10 cellular contexts compared by ENCODE assay signal in the genomic region with DNA sequence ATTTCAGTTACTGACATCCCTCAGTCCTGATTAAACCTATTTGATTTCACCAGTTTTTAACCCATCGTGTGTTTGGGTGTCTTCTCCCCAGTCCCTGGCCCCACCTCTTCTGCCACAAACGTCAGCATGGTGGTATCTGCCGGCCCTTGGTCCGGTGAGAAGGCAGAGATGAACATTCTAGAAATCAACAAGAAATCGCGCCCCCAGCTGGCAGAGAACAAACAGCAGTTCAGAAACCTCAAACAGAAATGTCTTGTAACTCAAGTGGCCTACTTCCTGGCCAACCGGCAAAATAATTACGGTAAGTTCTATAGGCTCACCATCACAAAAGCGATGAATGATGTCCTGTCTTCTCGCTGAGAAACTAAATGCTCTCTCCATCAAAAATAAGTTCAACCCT. TPM values are rescaled to one million over a fixed set of nuclear protein-coding genes. Genes with fewer than 3 reads are reported as not detected.
DNase-seq lines count a peak whose midpoint lies in the region; ATAC-seq and TF ChIP-seq lines count a peak whose summit lies in the region.
"Had no signal": no experiment of that assay in that cellular context is flagged by ENCODE, and none has a peak within 500 bp of the region (broad histone marks: within the 10 kb centered on the region; RNA-seq: fewer than 3 reads in every experiment).

No MANE protein-coding gene starts in this region.

- no peaks in the 10 kb centered on the region for H3K9me2 ChIP-seq in PC-9 (ENCODE audit: insufficient read depth)

- no peak for DNase-seq in heart right ventricle
- DNase-seq in left ventricle myocardium superior: no peak
- DNase-seq in PC-9: no peak
- peak; percentile 76 for DNase-seq in fibroblast of villous mesenchyme (ENCODE audit: low read depth)
- peak; percentile 33 for DNase-seq in stomach
- DNase-seq in NCI-H2196 treated with DMSO at 0.1 percent for 48 hours (lab: John Stamatoyannopoulos, UW; ENCODE audit: unreplicated experiment): no peak
- no peak for DNase-seq in NK-92 treated with Interleukin-12 subunit alpha and Interleukin-12 subunit beta, amount 100 ng/mL, for 24 hours (lab: John Stamatoyannopoulos, UW)
- no peak for DNase-seq in C1 segment of cervical spinal cord (lab: John Stamatoyannopoulos, UW)
- DNase-seq: GF-D8, NCI-H446 treated with DMSO at 0.1 percent for 48 hours had no signal

- TF ChIP-seq CTCF in heart right ventricle (IDR thresholded peaks at IDR 0.05) (peak in 5 of 9 donors; percentile 15 to 27 (median 18)), PC-9 (conservative IDR thresholded peaks at IDR 0.05) (peak; percentile 38; the same call in 1 of the 2 replicates), fibroblast of villous mesenchyme (IDR thresholded peaks at IDR 0.05; ENCODE audit: insufficient read depth, low read depth, low read length) (peak; percentile 66), stomach (IDR thresholded peaks at IDR 0.05) (peak in 2 of 7 experiments; percentile 4 to 17)

- H3K27me3 ChIP-seq in heart right ventricle: no peaks in the 10 kb centered on the region
- no peaks in the 10 kb centered on the region for H3K27me3 ChIP-seq in PC-9 (ENCODE audit: insufficient read depth, low read depth)
- no peaks in the 10 kb centered on the region for H3K27me3 ChIP-seq in stomach

- no TSS peak for BruUV-seq in PC-9 (replicated peaks; lab: Mats Ljungman, UMichigan)

- peaks cover 0 to 67% (median 0%) of the 10 kb centered on the region in 9 donors for H3K36me3 ChIP-seq in heart right ventricle
- no peaks in the 10 kb centered on the region for H3K36me3 ChIP-seq in PC-9 (ENCODE audit: low read depth)
- peaks cover 0 to 66% (median 32%) of the 10 kb centered on the region in 4 donors for H3K36me3 ChIP-seq in stomach

- no peak for TF ChIP-seq EP300 in stomach (IDR thresholded peaks at IDR 0.05)

- H4K20me1 ChIP-seq in PC-9 (ENCODE audit: insufficient read depth): no peaks in the 10 kb centered on the region

- CTCF ChIA-PET in PC-9 (lab: Charles Lee): no interaction called here

- peak overlapping the region; percentile 46; the same call in 1 of the 2 replicates for H3K4me2 ChIP-seq in PC-9

- WGBS in heart right ventricle, 2 donors: 48 to 52% methylated on average over 10 of the region's 10 CpGs
- 45 to 56% (median 54%) methylated on average over 10 of the region's 10 CpGs for WGBS in stomach, 5 donors

- ATAC-seq in heart right ventricle (no peak), left ventricle myocardium superior (no peak)

- H3K27ac ChIP-seq in heart right ventricle (no peak overlapping the region), PC-9 (peak overlapping the region; percentile 34; the same call in 1 of the 2 replicates), stomach (no peak overlapping the region)

- H3K4me1 ChIP-seq in heart right ventricle (no peaks in the 10 kb centered on the region), PC-9 (replicated peaks; ENCODE audit: insufficient read depth) (peaks cover 35% of the 10 kb centered on the region), stomach (no peaks in the 10 kb centered on the region)

- H3K9me3 ChIP-seq in heart right ventricle: no peaks in the 10 kb centered on the region
- H3K9me3 ChIP-seq in PC-9 (ENCODE audit: insufficient read depth, low read depth): no peaks in the 10 kb centered on the region
- H3K9me3 ChIP-seq in stomach: no peaks in the 10 kb centered on the region

- peaks cover 10% of the 10 kb centered on the region; the same call in 1 of the 2 replicates for H3F3A ChIP-seq in PC-9 (ENCODE audit: insufficient read depth, low read depth)

- H3K4me3 ChIP-seq in heart right ventricle (no peak overlapping the region), PC-9 (no peak overlapping the region), fibroblast of villous mesenchyme (ENCODE audit: low read depth, low read length) (no peak overlapping the region), stomach (no peak overlapping the region)

- no peaks in the 10 kb centered on the region for H3K79me2 ChIP-seq in PC-9 (ENCODE audit: low read depth)

- no peak overlapping the region for H2AFZ ChIP-seq in PC-9

- TF ChIP-seq POLR2A in stomach (IDR thresholded peaks at IDR 0.05): no peak

- POLR2A ChIA-PET in PC-9 (lab: Charles Lee; ENCODE audit: unreplicated experiment): no interaction called here

- intact Hi-C loops in heart right ventricle (cut with DNase I): no loop called here
- intact Hi-C loops in left ventricle myocardium superior (cut with micrococcal nuclease): no loop called here
- intact Hi-C loops in PC-9 (cut with micrococcal nuclease; ENCODE audit: unreplicated experiment): no loop called here
- intact Hi-C loops in stomach (cut with DNase I; ENCODE audit: low total_unique reads): no loop called here

RNA-seq across cellular contexts. Expression of gene NBPF3, which starts 28.7 kb away (rescaled TPM):
- total RNA-seq in heart right ventricle (1 to 10 TPM; 1.9 to 4.6 (median 3.3) TPM), left ventricle myocardium superior (4.2 TPM), PC-9 (2021) (19.2 and 23.6 TPM in 2 replicates), fibroblast of villous mesenchyme (28.3 and 36.7 TPM in 2 replicates), stomach (10 to 100 TPM in 4 of 5 donors, 1 to 10 TPM in 1; 3.5 to 42.8 (median 14.8) TPM)
- polyA plus RNA-seq in heart right ventricle (1 to 10 TPM in 1 of 2 donors, under 1 TPM in 1; 0.58 to 1.0 TPM), stomach (1 to 10 TPM; 1.1 to 6.1 (median 5.4) TPM)

RNA-seq across cellular contexts. Expression of gene ALPL, which starts 40.6 kb away (rescaled TPM):
- total RNA-seq in heart right ventricle (10 to 100 TPM in 5 of 10 donors, 1 to 10 TPM in 5; 7.1 to 19.2 (median 9.3) TPM), left ventricle myocardium superior (13.1 TPM), PC-9 (2021) (not detected in 2 replicates), fibroblast of villous mesenchyme (1.3 and 1.7 TPM in 2 replicates), stomach (10 to 100 TPM in 1 of 5 donors, 1 to 10 TPM in 2, not detected in 2; 2.9 to 12.0 (median 3.5) TPM)
- polyA plus RNA-seq in heart right ventricle (10 to 100 TPM in 1 of 2 donors, 1 to 10 TPM in 1; 7.9 to 21.1 TPM), stomach (10 to 100 TPM in 2 of 3 donors, 1 to 10 TPM in 1; 2.9 to 11.3 (median 10.5) TPM)

Comparison
In these comparisons a context has a peak if more than half of its experiments do, and no peak if none do; other contexts are left out.
1. DNase-seq: peak in fibroblast of villous mesenchyme (single experiment) and stomach (single experiment); none in heart right ventricle (0 of 2), left ventricle myocardium superior (single experiment), PC-9 (0 of 2), NCI-H2196 treated with DMSO at 0.1 percent for 48 hours (single experiment), NK-92 treated with Interleukin-12 subunit alpha and Interleukin-12 subunit beta, amount 100 ng/mL, for 24 hours (single experiment) and C1 segment of cervical spinal cord (0 of 14).